In the genomic region with DNA sequence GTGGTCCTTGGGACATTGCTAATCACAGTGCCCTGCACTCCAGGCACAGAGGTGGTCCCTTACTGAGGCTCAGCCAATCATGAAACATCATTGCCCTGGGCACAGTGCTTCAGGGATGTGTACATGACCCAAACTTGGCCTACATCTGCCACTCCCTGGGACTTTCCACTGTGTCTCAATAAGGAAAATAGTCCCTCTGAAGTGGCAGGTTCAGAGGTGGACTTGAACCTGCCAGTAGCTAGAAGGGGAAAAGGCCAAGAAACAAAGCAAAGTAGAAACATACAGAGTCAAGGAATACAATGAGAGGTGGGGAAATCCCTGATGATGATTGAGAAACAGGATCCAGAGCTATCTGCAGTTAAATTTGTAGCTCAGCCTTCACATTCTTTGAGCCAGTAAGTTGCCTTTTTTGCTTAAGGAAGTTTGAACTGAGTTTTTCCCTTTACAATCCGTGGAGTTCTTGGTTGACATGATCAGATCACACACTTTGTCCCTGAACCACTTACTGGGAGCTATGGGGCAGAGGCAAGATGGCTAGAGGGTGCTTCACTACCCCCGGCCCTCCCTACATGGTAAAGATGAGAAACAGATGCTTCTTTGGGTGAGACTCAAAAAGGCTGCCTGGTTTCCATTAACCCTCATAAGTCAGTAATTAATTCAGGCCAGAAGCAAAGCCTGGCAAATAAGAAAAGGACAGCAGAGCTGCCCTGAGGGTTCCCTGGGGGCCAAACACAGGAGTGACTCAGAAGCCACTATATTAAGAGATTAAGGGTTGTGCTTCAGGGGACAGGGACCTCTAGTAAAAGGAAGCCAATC, we compare ENCODE assay signal across 19 cellular contexts. TPM values are rescaled to one million over a fixed set of nuclear protein-coding genes. Genes with fewer than 3 reads are reported as not detected.
A peak's percentile ranks its signal among the peaks of the same experiment; 100 is the strongest.
DNase-seq lines count a peak whose midpoint lies in the region; ATAC-seq and TF ChIP-seq lines count a peak whose summit lies in the region.
"Had no signal": no experiment of that assay in that cellular context is flagged by ENCODE, and none has a peak within 500 bp of the region (broad histone marks: within the 10 kb centered on the region; RNA-seq: fewer than 3 reads in every experiment).

No MANE protein-coding gene starts in this region.

- peak overlapping the region; percentile 50 for H3K27ac Mint-ChIP-seq in stimulated activated effector memory CD8-positive, alpha-beta T cell treated with anti-CD3 and anti-CD28 coated beads, Interleukin-12 subunit alpha, Interleukin-12 subunit beta, amount 100 ng/mL, for 72 hours
- H3K27ac Mint-ChIP-seq: activated CD8-positive, alpha-beta T cell treated with anti-CD3 and anti-CD28 coated beads for 36 hours had no signal

- peaks cover 6% of the 10 kb centered on the region for H3K4me1 Mint-ChIP-seq in stimulated activated effector memory CD8-positive, alpha-beta T cell treated with anti-CD3 and anti-CD28 coated beads, Interleukin-12 subunit alpha, Interleukin-12 subunit beta, amount 100 ng/mL, for 72 hours

- no peaks in the 10 kb centered on the region for H3K4me1 ChIP-seq in effector memory CD4-positive, alpha-beta T cell (ENCODE audit: control insufficient read depth, insufficient read depth, low read length, poor library complexity, severe bottlenecking)

- DNase-seq in NCI-H82 (lab: John Stamatoyannopoulos, UW) (peak; percentile 4), NCI-H82 treated with DMSO at 0.1 percent for 48 hours (lab: John Stamatoyannopoulos, UW; ENCODE audit: unreplicated experiment) (no peak), fibroblast of the aortic adventitia (ENCODE audit: low read depth) (peak; percentile 79)
- no peak for DNase-seq in stimulated activated effector memory CD8-positive, alpha-beta T cell treated with anti-CD3 and anti-CD28 coated beads, Interleukin-12 subunit alpha, Interleukin-12 subunit beta, amount 100 ng/mL, for 72 hours (ENCODE audit: low spot score in 2 of 2)
- no peak for DNase-seq in activated T-cell treated with anti-CD3 and anti-CD28 coated beads, Interleukin-2, amount 50 U/mL, for 1 hour
- DNase-seq in effector memory CD4-positive, alpha-beta T cell = no peak
- no peak for DNase-seq in activated CD4-positive, alpha-beta T cell treated with anti-CD3 and anti-CD28 coated beads for 4 hours
- DNase-seq: activated CD8-positive, alpha-beta T cell treated with anti-CD3 and anti-CD28 coated beads for 36 hours; activated effector memory CD4-positive, alpha-beta T cell treated with Interleukin-2 at 50 U/mL for 16 hours; Caco-2; NCI-H1417; NCI-H748 treated with DMSO at 0.1 percent for 48 hours; nucleus accumbens; Right ventricle myocardium superior; small intestine had no signal

- H3K4me3 Mint-ChIP-seq in stimulated activated effector memory CD8-positive, alpha-beta T cell treated with anti-CD3 and anti-CD28 coated beads, Interleukin-12 subunit alpha, Interleukin-12 subunit beta, amount 100 ng/mL, for 72 hours = no peak overlapping the region
- H3K4me3 Mint-ChIP-seq: activated CD8-positive, alpha-beta T cell treated with anti-CD3 and anti-CD28 coated beads for 36 hours had no signal

- H3K9me3 Mint-ChIP-seq in stimulated activated effector memory CD8-positive, alpha-beta T cell treated with anti-CD3 and anti-CD28 coated beads, Interleukin-12 subunit alpha, Interleukin-12 subunit beta, amount 100 ng/mL, for 72 hours = no peaks in the 10 kb centered on the region
- H3K9me3 Mint-ChIP-seq: activated CD8-positive, alpha-beta T cell treated with anti-CD3 and anti-CD28 coated beads for 36 hours had no signal

- ATAC-seq in SK-N-SH treated with all-trans-retinoic acid at 6 μM for 48 hours = peak; percentile 43
- peak; percentile 21 for ATAC-seq in stimulated activated effector memory CD8-positive, alpha-beta T cell treated with anti-CD3 and anti-CD28 coated beads, Interleukin-12 subunit alpha, Interleukin-12 subunit beta, amount 100 ng/mL, for 72 hours
- ATAC-seq: activated CD8-positive, alpha-beta T cell treated with anti-CD3 and anti-CD28 coated beads for 36 hours; K562 had no signal

- no peak for TF ChIP-seq CTCF in fibroblast of the aortic adventitia (IDR thresholded peaks at IDR 0.05; ENCODE audit: insufficient read depth, low read length)

- no peaks in the 10 kb centered on the region for H3K36me3 ChIP-seq in effector memory CD4-positive, alpha-beta T cell (ENCODE audit: control insufficient read depth, insufficient read depth, low read length)
- H3K36me3 ChIP-seq: thoracic aorta had no signal

- no peaks in the 10 kb centered on the region for H3K36me3 Mint-ChIP-seq in stimulated activated effector memory CD8-positive, alpha-beta T cell treated with anti-CD3 and anti-CD28 coated beads, Interleukin-12 subunit alpha, Interleukin-12 subunit beta, amount 100 ng/mL, for 72 hours

- no peaks in the 10 kb centered on the region for H3K27me3 ChIP-seq in effector memory CD4-positive, alpha-beta T cell (replicated peaks; ENCODE audit: control insufficient read depth, insufficient read depth, low read length, poor library complexity, severe bottlenecking)

- no peak overlapping the region for H3K27ac ChIP-seq in effector memory CD4-positive, alpha-beta T cell (ENCODE audit: insufficient read depth, low read length, poor library complexity, severe bottlenecking)
- H3K27ac ChIP-seq: 22Rv1, thoracic aorta had no signal

- H3K4me3 ChIP-seq in fibroblast of the aortic adventitia (ENCODE audit: low read depth, low read length) = no peak overlapping the region
- H3K4me3 ChIP-seq in effector memory CD4-positive, alpha-beta T cell (ENCODE audit: insufficient read depth, low read depth, low read length, poor library complexity, severe bottlenecking) = no peak overlapping the region
- H3K4me3 ChIP-seq: K562, thoracic aorta had no signal

- H3K9me3 ChIP-seq in effector memory CD4-positive, alpha-beta T cell (ENCODE audit: control insufficient read depth, low read length) = no peaks in the 10 kb centered on the region
- H3K9me3 ChIP-seq: Caco-2, thoracic aorta had no signal

TF ChIP-seq in SK-N-SH treated with all-trans-retinoic acid at 6 μM for 48 hours, 23 proteins besides CTCF, POLR2A, EP300 and RAD21 (continues in another document):
- TF ChIP-seq ZFP30 (CRISPR knock-in tag; IDR thresholded peaks at IDR 0.05) = no peak
- TF ChIP-seq, protein P1, sequence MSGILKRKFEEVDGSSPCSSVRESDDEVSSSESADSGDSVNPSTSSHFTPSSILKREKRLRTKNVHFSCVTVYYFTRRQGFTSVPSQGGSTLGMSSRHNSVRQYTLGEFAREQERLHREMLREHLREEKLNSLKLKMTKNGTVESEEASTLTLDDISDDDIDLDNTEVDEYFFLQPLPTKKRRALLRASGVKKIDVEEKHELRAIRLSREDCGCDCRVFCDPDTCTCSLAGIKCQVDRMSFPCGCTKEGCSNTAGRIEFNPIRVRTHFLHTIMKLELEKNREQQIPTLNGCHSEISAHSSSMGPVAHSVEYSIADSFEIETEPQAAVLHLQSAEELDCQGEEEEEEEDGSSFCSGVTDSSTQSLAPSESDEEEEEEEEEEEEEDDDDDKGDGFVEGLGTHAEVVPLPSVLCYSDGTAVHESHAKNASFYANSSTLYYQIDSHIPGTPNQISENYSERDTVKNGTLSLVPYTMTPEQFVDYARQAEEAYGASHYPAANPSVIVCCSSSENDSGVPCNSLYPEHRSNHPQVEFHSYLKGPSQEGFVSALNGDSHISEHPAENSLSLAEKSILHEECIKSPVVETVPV (CRISPR knock-in tag; IDR thresholded peaks at IDR 0.05) = peak; percentile 73; the same call in 1 of the 2 replicates
- TF ChIP-seq, protein P2, sequence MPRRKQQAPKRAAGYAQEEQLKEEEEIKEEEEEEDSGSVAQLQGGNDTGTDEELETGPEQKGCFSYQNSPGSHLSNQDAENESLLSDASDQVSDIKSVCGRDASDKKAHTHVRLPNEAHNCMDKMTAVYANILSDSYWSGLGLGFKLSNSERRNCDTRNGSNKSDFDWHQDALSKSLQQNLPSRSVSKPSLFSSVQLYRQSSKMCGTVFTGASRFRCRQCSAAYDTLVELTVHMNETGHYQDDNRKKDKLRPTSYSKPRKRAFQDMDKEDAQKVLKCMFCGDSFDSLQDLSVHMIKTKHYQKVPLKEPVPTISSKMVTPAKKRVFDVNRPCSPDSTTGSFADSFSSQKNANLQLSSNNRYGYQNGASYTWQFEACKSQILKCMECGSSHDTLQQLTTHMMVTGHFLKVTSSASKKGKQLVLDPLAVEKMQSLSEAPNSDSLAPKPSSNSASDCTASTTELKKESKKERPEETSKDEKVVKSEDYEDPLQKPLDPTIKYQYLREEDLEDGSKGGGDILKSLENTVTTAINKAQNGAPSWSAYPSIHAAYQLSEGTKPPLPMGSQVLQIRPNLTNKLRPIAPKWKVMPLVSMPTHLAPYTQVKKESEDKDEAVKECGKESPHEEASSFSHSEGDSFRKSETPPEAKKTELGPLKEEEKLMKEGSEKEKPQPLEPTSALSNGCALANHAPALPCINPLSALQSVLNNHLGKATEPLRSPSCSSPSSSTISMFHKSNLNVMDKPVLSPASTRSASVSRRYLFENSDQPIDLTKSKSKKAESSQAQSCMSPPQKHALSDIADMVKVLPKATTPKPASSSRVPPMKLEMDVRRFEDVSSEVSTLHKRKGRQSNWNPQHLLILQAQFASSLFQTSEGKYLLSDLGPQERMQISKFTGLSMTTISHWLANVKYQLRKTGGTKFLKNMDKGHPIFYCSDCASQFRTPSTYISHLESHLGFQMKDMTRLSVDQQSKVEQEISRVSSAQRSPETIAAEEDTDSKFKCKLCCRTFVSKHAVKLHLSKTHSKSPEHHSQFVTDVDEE (CRISPR knock-in tag; IDR thresholded peaks at IDR 0.05) = peak; percentile 90
- no peak for TF ChIP-seq BACH2 (CRISPR knock-in tag; IDR thresholded peaks at IDR 0.05; ENCODE audit: borderline replicate concordance)
- peak; percentile 82 for TF ChIP-seq ISL1 (CRISPR knock-in tag; IDR thresholded peaks at IDR 0.05)
- peak; percentile 90; the same call in 1 of the 2 replicates for TF ChIP-seq SNAI2 (CRISPR knock-in tag; IDR thresholded peaks at IDR 0.05)
- no peak for TF ChIP-seq ZNF565 (CRISPR knock-in tag; conservative IDR thresholded peaks at IDR 0.05; ENCODE audit: low read depth)
- no peak for TF ChIP-seq ZC3H10 (CRISPR knock-in tag; IDR thresholded peaks at IDR 0.05)
- no peak for TF ChIP-seq RARB (CRISPR knock-in tag; IDR thresholded peaks at IDR 0.05)
- TF ChIP-seq CSDC2 (CRISPR knock-in tag; IDR thresholded peaks at IDR 0.05) = no peak
- TF ChIP-seq PPARA (CRISPR knock-in tag; IDR thresholded peaks at IDR 0.05; ENCODE audit: borderline replicate concordance) = no peak
- no peak for TF ChIP-seq ZNF8 (CRISPR knock-in tag; IDR thresholded peaks at IDR 0.05)
- TF ChIP-seq ESRRG (CRISPR knock-in tag; IDR thresholded peaks at IDR 0.05) = peak; percentile 77
- TF ChIP-seq OSR1 (CRISPR knock-in tag; IDR thresholded peaks at IDR 0.05) = no peak
- TF ChIP-seq GLIS3 (CRISPR knock-in tag; IDR thresholded peaks at IDR 0.05) = no peak

RNA-seq across cellular contexts. Expression of a gene that starts 57.6 kb away (rescaled TPM):
- total RNA-seq in fibroblast of the aortic adventitia (ENCODE audit: low replicate concordance) = 1.6 and 4.1 TPM in 2 replicates
- total RNA-seq: activated CD8-positive, alpha-beta T cell treated with anti-CD3 and anti-CD28 coated beads for 36 hours had no signal

Comparison
In these comparisons a context has a peak if more than half of its experiments do, and no peak if none do; other contexts are left out.
1. DNase-seq: peak in NCI-H82 (single experiment) and fibroblast of the aortic adventitia (single experiment); none in NCI-H82 treated with DMSO at 0.1 percent for 48 hours (single experiment), stimulated activated effector memory CD8-positive, alpha-beta T cell treated with anti-CD3 and anti-CD28 coated beads, Interleukin-12 subunit alpha, Interleukin-12 subunit beta, amount 100 ng/mL, for 72 hours (0 of 2), activated T-cell treated with anti-CD3 and anti-CD28 coated beads, Interleukin-2, amount 50 U/mL, for 1 hour (single experiment), effector memory CD4-positive, alpha-beta T cell (0 of 3) and activated CD4-positive, alpha-beta T cell treated with anti-CD3 and anti-CD28 coated beads for 4 hours (0 of 2).